In genomic region chr1:180229483-180230415, GRCh38 we compare ENCODE assay signal across 8 cellular contexts. TPM values are rescaled to one million over a fixed set of nuclear protein-coding genes. Genes with fewer than 3 reads are reported as not detected.
DNase-seq lines count a peak whose midpoint lies in the region; ATAC-seq and TF ChIP-seq lines count a peak whose summit lies in the region.

LHX4 (plus strand) TSS chr1:180230264; CDS start chr1:180230530, 266 bp downstream.

- H3K9me3 Mint-ChIP-seq in HFFc6, result no peaks in the 10 kb centered on the region
- no peaks in the 10 kb centered on the region for H3K9me3 Mint-ChIP-seq in activated naive CD8-positive, alpha-beta T cell (ENCODE audit: low read depth)

- no peak within 1 kb of the TSS for H3K27ac Mint-ChIP-seq in HFFc6
- no peak within 1 kb of the TSS for H3K27ac Mint-ChIP-seq in activated naive CD8-positive, alpha-beta T cell

- H3K79me2 ChIP-seq in DOHH2 (ENCODE audit: control insufficient read depth, low read length), result peaks cover 3% of the 10 kb centered on the region; the same call in 1 of the 2 replicates

- no peaks in the 10 kb centered on the region for H3K9me2 ChIP-seq in DOHH2 (replicated peaks; ENCODE audit: control insufficient read depth, low read length)

- H3K36me3 Mint-ChIP-seq in HFFc6 (ENCODE audit: low read depth), result no peaks in the 10 kb centered on the region
- no peaks in the 10 kb centered on the region for H3K36me3 Mint-ChIP-seq in activated naive CD8-positive, alpha-beta T cell

- H3K27me3 ChIP-seq in DOHH2 (ENCODE audit: control insufficient read depth, low read length) (peaks cover 29% of the 10 kb centered on the region), right cardiac atrium (ENCODE audit: control insufficient read depth, insufficient read depth) (no peaks in the 10 kb centered on the region), sigmoid colon (peaks cover 69 to 98% (median 92%) of the 10 kb centered on the region in 3 donors)

- peaks cover 61% of the 10 kb centered on the region for H3K4me1 ChIP-seq in DOHH2 (ENCODE audit: control insufficient read depth, low read length)
- H3K4me1 ChIP-seq in right cardiac atrium (ENCODE audit: control insufficient read depth, insufficient read depth, low read length), result peaks cover 8% of the 10 kb centered on the region
- H3K4me1 ChIP-seq in sigmoid colon, result peaks cover 0 to 51% (median 47%) of the 10 kb centered on the region in 4 donors

- ATAC-seq in right cardiac atrium (peak; percentile 55 to 61), GM21529 (IDR thresholded peaks at IDR 0.05; ENCODE audit: unreplicated experiment) (no peak), GM21717 (IDR thresholded peaks at IDR 0.05; ENCODE audit: unreplicated experiment) (no peak)

- peak within 1 kb of the TSS; percentile 98 for H3K4me2 ChIP-seq in DOHH2 (ENCODE audit: low read length)

- under 1% methylated on average over 104 of the region's 105 CpGs for WGBS in right cardiac atrium
- 0 to 1% methylated on average over 101 to 105 of the region's 105 CpGs for WGBS in sigmoid colon, 2 donors

- H3K27me3 Mint-ChIP-seq in HFFc6 (ENCODE audit: insufficient read depth), result peaks cover 66% of the 10 kb centered on the region
- H3K27me3 Mint-ChIP-seq in activated naive CD8-positive, alpha-beta T cell, result peaks cover 36% of the 10 kb centered on the region

- H3K9me3 ChIP-seq in DOHH2 (ENCODE audit: control insufficient read depth, insufficient read depth, low read length) (peaks cover 4% of the 10 kb centered on the region; the same call in 1 of the 2 replicates), right cardiac atrium (ENCODE audit: control insufficient read depth, low read length) (no peaks in the 10 kb centered on the region), sigmoid colon (no peaks in the 10 kb centered on the region)

- H3K27ac ChIP-seq in DOHH2 (ENCODE audit: low read depth, low read length) (peak within 1 kb of the TSS; percentile 57), right cardiac atrium (ENCODE audit: low read length) (no peak within 1 kb of the TSS), sigmoid colon (no peak within 1 kb of the TSS)

- H3K4me3 Mint-ChIP-seq in HFFc6, result peak within 1 kb of the TSS; percentile 85
- H3K4me3 Mint-ChIP-seq in activated naive CD8-positive, alpha-beta T cell, result peak within 1 kb of the TSS; percentile 82

- H3K4me1 Mint-ChIP-seq in HFFc6 (ENCODE audit: low read depth), result peaks cover 10% of the 10 kb centered on the region
- H3K4me1 Mint-ChIP-seq in activated naive CD8-positive, alpha-beta T cell (ENCODE audit: low read depth), result peaks cover 19% of the 10 kb centered on the region

- DNase-seq in HFFc6 (no peak), NCI-H69 (lab: John Stamatoyannopoulos, UW) (peak; percentile 77), right cardiac atrium (peak in 1 of 3 donors; percentile 67), sigmoid colon (peak; percentile 52)

- TF ChIP-seq CTCF in DOHH2 (IDR thresholded peaks at IDR 0.05; ENCODE audit: low read depth, low read length, poor library complexity, severe bottlenecking), result no peak
- TF ChIP-seq CTCF in HFFc6 (IDR thresholded peaks at IDR 0.05), result no peak
- TF ChIP-seq CTCF in sigmoid colon (IDR thresholded peaks at IDR 0.05), result no peak

- TF ChIP-seq EP300 in sigmoid colon (IDR thresholded peaks at IDR 0.05), result no peak

- TF ChIP-seq POLR2A in sigmoid colon (IDR thresholded peaks at IDR 0.05), result no peak

- H3K36me3 ChIP-seq in DOHH2 (ENCODE audit: control insufficient read depth, low read length) (no peaks in the 10 kb centered on the region), sigmoid colon (no peaks in the 10 kb centered on the region)

- H3K4me3 ChIP-seq in DOHH2 (ENCODE audit: low read length), result peak within 1 kb of the TSS; percentile 87
- peak within 1 kb of the TSS; percentile 93 for H3K4me3 ChIP-seq in right cardiac atrium (ENCODE audit: low read length)
- peak within 1 kb of the TSS; percentile 26 to 56 (median 50) for H3K4me3 ChIP-seq in sigmoid colon

- intact Hi-C loops in right cardiac atrium (cut with DNase I) (no loop called here), sigmoid colon (cut with DNase I) (no loop called here)

- H4K20me1 ChIP-seq in DOHH2 (ENCODE audit: control insufficient read depth, insufficient read depth, low read depth, low read length), result peaks cover 7% of the 10 kb centered on the region; the same call in 1 of the 2 replicates

- H3F3A ChIP-seq in DOHH2 (ENCODE audit: control insufficient read depth, insufficient read depth), result peaks cover 7% of the 10 kb centered on the region

RNA-seq across cellular contexts. Expression of gene LHX4, which starts in this region (rescaled TPM):
- total RNA-seq in HFFc6 (2021; fragmentation: NEBNext Ultra II Directional; extraction: Animal tissue kit (Norgen Biotek cat#: 25700)), result under 1 TPM; 0.28 to 0.71 (median 0.41) TPM
- total RNA-seq in right cardiac atrium (not detected), sigmoid colon (not detected)
- polyA plus RNA-seq in right cardiac atrium (0.02 TPM), sigmoid colon (under 1 TPM; 0.44 to 0.92 (median 0.60) TPM)

Comparison
In these comparisons a context has a peak if more than half of its experiments do, and no peak if none do; other contexts are left out.
1. Peak in ATAC-seq and H3K4me3 ChIP-seq in right cardiac atrium; RNA of the gene not detected or under 1 TPM.
2. Peak in DNase-seq and H3K4me3 ChIP-seq in sigmoid colon; RNA of the gene not detected or under 1 TPM.